8 cellular contexts compared by ENCODE assay signal in the genomic region with DNA sequence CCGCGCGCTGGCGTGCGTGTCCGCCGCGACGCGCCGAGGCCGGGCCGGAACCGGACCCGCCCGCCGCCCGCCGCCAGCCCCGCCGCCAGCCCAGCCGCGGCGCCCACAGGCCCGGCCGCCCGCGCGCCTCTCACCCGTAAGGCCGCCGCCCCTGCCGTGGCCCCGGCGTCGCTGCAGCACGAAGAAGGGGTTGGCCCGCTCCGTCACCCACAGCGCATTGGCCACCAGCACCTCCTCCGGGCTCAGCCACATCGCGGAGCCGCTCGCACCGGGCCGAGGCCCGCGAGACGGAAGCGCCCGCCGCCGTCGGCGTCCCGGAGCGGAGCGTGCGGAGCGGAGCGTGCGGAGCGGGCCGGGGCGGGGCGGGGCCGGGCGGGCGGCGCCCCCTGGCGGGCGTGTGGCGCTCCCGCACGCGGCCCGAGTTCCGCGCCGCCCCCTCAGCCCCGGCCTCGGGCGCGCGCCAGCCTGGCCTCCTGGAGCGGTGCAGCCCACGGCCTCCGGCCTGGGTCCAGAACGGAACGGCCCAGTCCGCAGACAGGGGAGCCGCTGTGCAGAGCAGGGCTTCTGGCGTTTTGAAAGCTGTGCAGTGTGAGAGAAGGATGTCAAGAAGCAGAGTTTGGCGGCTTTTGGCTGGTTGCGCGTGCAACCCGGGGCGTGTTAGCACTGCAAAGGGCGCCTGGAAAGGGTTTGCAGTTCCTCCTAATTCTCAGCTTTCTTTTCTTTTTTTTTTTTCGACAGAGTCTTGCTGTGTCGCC. TPM values are rescaled to one million over a fixed set of nuclear protein-coding genes. Genes with fewer than 3 reads are reported as not detected.
DNase-seq lines count a peak whose midpoint lies in the region; ATAC-seq, FAIRE-seq and TF ChIP-seq lines count a peak whose summit lies in the region.

A gene (minus strand): TSS at position 328 of the 755 bp plus-strand sequence. CDS start 76 bp downstream, at position 252.

- ATAC-seq in GM21717 (IDR thresholded peaks at IDR 0.05; ENCODE audit: unreplicated experiment) = peak; percentile 86

- H3K27ac ChIP-seq in angular gyrus (ENCODE audit: low read depth, low read length) (peak within 1 kb of the TSS; percentile 81), right atrium auricular region (peak within 1 kb of the TSS; percentile 60 to 62)

- peak within 1 kb of the TSS; percentile 61 to 65 for H3K4me3 ChIP-seq in right atrium auricular region

- DNase-seq in GF-D8 (lab: John Stamatoyannopoulos, UW) (peak; percentile 31), KG1 (lab: John Stamatoyannopoulos, UW) (peak; percentile 19), T-helper 2 cell (peak; percentile 54 to 83 (median 66)), right atrium auricular region (ENCODE audit: low spot score) (peak; percentile 68), putamen (ENCODE audit: low spot score) (peak; percentile 74), urothelium cell line (ENCODE audit: low spot score) (peak; percentile 89)

- no peaks in the 10 kb centered on the region for H3K27me3 ChIP-seq in right atrium auricular region

- no peaks in the 10 kb centered on the region for H3K9me3 ChIP-seq in right atrium auricular region

- H3K4me1 ChIP-seq in right atrium auricular region = peaks cover 0 to 21% of the 10 kb centered on the region in 2 donors

- FAIRE-seq in urothelium cell line (lab: Jason Lieb, UNC) = no peak

- TF ChIP-seq CTCF in right atrium auricular region (IDR thresholded peaks at IDR 0.05) = peak; percentile 40 to 52

- H3K36me3 ChIP-seq in right atrium auricular region = peaks cover 5% of the 10 kb centered on the region

RNA-seq across cellular contexts. Expression of the gene that starts here (rescaled TPM):
- 10 to 100 TPM; 33.5 to 57.7 TPM for total RNA-seq in right atrium auricular region

Comparison
In these comparisons a context has a peak if more than half of its experiments do, and no peak if none do; other contexts are left out.
1. Peak in every context shown above with its lines: DNase-seq, ATAC-seq, H3K4me3 ChIP-seq and H3K27ac ChIP-seq.
2. DNase-seq: peak in every context shown above with its lines; median percentile 89 in urothelium cell line; 74 in putamen; 68 in right atrium auricular region; 66 in T-helper 2 cell; 31 in GF-D8; 19 in KG1.